ENCODE assay signal across 17 cellular contexts in genomic region chr7:24536670-24537069, GRCh38.
"Had no signal": no experiment of that assay in that cellular context is flagged by ENCODE, and none has a peak within 500 bp of the region (broad histone marks: within the 10 kb centered on the region; RNA-seq: fewer than 3 reads in every experiment).

No MANE protein-coding gene starts in this region.

- DNase-seq: dermis blood vessel endothelial cell; dorsolateral prefrontal cortex; effector CD4-positive, alpha-beta T cell; effector memory CD4-positive, alpha-beta T cell; foreskin keratinocyte; heart left ventricle; hypothalamus; immature natural killer cell; islet precursor cell; left cardiac atrium; left lung; left ventricle myocardium superior; lower lobe of right lung; mesenchymal stem cell; mucosa of descending colon; naive B cell had no signal

- ATAC-seq: foreskin keratinocyte, gastroesophageal sphincter, heart left ventricle, left cardiac atrium, left lung, left ventricle myocardium superior, lower lobe of right lung, mucosa of descending colon had no signal
